ENCODE assay signal across 12 cellular contexts in the genomic region with DNA sequence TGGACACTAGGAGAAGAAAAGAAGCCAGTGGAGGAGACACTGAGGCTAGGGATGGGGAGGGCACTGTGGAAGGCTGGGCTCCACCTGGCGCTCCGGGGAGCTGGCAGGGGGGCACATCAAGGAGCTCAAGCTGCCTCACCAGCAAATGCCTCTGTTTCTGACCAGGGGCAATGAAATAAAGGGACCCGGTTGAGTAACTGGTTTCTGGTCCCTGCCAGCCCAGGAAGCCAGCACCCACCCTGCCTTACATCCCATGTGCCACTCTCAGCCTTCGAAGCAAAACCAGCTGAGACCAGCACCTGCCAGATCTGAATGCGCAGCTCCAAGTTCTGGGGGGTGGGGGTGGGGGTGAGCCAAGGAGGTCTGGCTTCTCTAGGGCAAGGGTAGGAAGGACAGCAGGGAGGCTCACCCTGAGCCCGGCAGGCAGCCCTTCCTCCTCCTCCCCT. TPM values are rescaled to one million over a fixed set of nuclear protein-coding genes. Genes with fewer than 3 reads are reported as not detected.
DNase-seq lines count a peak whose midpoint lies in the region; ATAC-seq, FAIRE-seq and TF ChIP-seq lines count a peak whose summit lies in the region.
"Had no signal": no experiment of that assay in that cellular context is flagged by ENCODE, and none has a peak within 500 bp of the region (broad histone marks: within the 10 kb centered on the region; RNA-seq: fewer than 3 reads in every experiment).

No MANE protein-coding gene starts in this region.

- DNase-seq in epithelial cell of esophagus (ENCODE audit: low read depth) (no peak), pancreas (no peak), foreskin melanocyte (no peak)
- no peak for DNase-seq in activated naive CD4-positive, alpha-beta T cell treated with anti-CD3 and anti-CD28 coated beads, Interleukin-2, amount 50 U/mL, for 72 hours (ENCODE audit: low spot score in 2 of 2)
- no peak for DNase-seq in stimulated activated CD4-positive, alpha-beta T cell treated with anti-CD3 and anti-CD28 coated beads, Interleukin-4, amount 100 ng/mL, for 4 hours

- peaks cover 43% of the 10 kb centered on the region for H3K4me1 ChIP-seq in DOHH2 (ENCODE audit: control insufficient read depth, low read length)
- peaks cover 23% of the 10 kb centered on the region for H3K4me1 ChIP-seq in OCI-LY1 (ENCODE audit: insufficient read depth, low read length, severe bottlenecking)
- no peaks in the 10 kb centered on the region for H3K4me1 ChIP-seq in pancreas

- 30 to 35% methylated on average over 5 to 6 of the region's 6 CpGs for WGBS in pancreas, 2 donors

- no peak overlapping the region for H2AFZ ChIP-seq in OCI-LY1 (ENCODE audit: low read length)

- peak overlapping the region; percentile 95 for H3K4me2 ChIP-seq in DOHH2 (ENCODE audit: low read length)
- H3K4me2 ChIP-seq in OCI-LY1 (ENCODE audit: low read length), result peak overlapping the region; percentile 69

- H3K27me3 ChIP-seq in DOHH2 (ENCODE audit: control insufficient read depth, low read length) (peaks cover 10% of the 10 kb centered on the region), OCI-LY1 (ENCODE audit: insufficient read depth, low read length) (no peaks in the 10 kb centered on the region; the same call in 1 of the 2 replicates), pancreas (no peaks in the 10 kb centered on the region)

- H3K79me2 ChIP-seq in DOHH2 (ENCODE audit: control insufficient read depth, low read length), result no peaks in the 10 kb centered on the region
- no peaks in the 10 kb centered on the region for H3K79me2 ChIP-seq in OCI-LY1 (ENCODE audit: insufficient read depth, low read length)

- TF ChIP-seq CTCF in DOHH2 (IDR thresholded peaks at IDR 0.05; ENCODE audit: low read depth, low read length, poor library complexity, severe bottlenecking), result no peak
- no peak for TF ChIP-seq CTCF in OCI-LY1 (IDR thresholded peaks at IDR 0.05; ENCODE audit: low read length)
- TF ChIP-seq CTCF in epithelial cell of esophagus (IDR thresholded peaks at IDR 0.05; ENCODE audit: insufficient read depth, low read depth, low read length, missing control alignments), result no peak
- no peak for TF ChIP-seq CTCF in pancreas (IDR thresholded peaks at IDR 0.05)

- no peak overlapping the region; the same call in 1 of the 2 replicates for H3K9ac ChIP-seq in OCI-LY1 (ENCODE audit: low read length)

- H4K20me1 ChIP-seq in DOHH2 (ENCODE audit: control insufficient read depth, insufficient read depth, low read depth, low read length) (no peaks in the 10 kb centered on the region), OCI-LY1 (ENCODE audit: insufficient read depth, low read length) (no peaks in the 10 kb centered on the region)

- ATAC-seq in pancreas (peak in 3 of 4 donors; percentile 19 to 33 (median 28)), HG02763 (IDR thresholded peaks at IDR 0.05; ENCODE audit: unreplicated experiment) (no peak)
- no peak for ATAC-seq in activated naive CD4-positive, alpha-beta T cell treated with anti-CD3 and anti-CD28 coated beads, Interleukin-2, amount 50 U/mL, for 72 hours

- H3K36me3 ChIP-seq in DOHH2 (ENCODE audit: control insufficient read depth, low read length) (no peaks in the 10 kb centered on the region), OCI-LY1 (ENCODE audit: insufficient read depth, low read length) (no peaks in the 10 kb centered on the region), pancreas (no peaks in the 10 kb centered on the region)

- intact Hi-C loops in pancreas (cut with DNase I), result no loop called here

- H3F3A ChIP-seq in DOHH2 (ENCODE audit: control insufficient read depth, insufficient read depth) (peaks cover 15% of the 10 kb centered on the region), OCI-LY1 (ENCODE audit: insufficient read depth, low read length) (0 out of 2 replicates have a peak, but pooled peaks cover 4% of the 10 kb centered on the region)

- no peaks in the 10 kb centered on the region for H3K9me3 Mint-ChIP-seq in activated naive CD4-positive, alpha-beta T cell treated with anti-CD3 and anti-CD28 coated beads, Interleukin-2, amount 50 U/mL, for 72 hours
- H3K9me3 Mint-ChIP-seq: activated naive CD8-positive, alpha-beta T cell treated with anti-CD3 and anti-CD28 coated beads, Interleukin-2, amount 50 U/mL, for 24 hours had no signal

- no peak for FAIRE-seq in pancreas (lab: Jason Lieb, UNC)

- H3K27ac Mint-ChIP-seq in activated naive CD4-positive, alpha-beta T cell treated with anti-CD3 and anti-CD28 coated beads, Interleukin-2, amount 50 U/mL, for 72 hours, result no peak overlapping the region
- H3K27ac Mint-ChIP-seq: activated naive CD8-positive, alpha-beta T cell treated with anti-CD3 and anti-CD28 coated beads, Interleukin-2, amount 50 U/mL, for 24 hours had no signal

- H3K9me2 ChIP-seq in DOHH2 (replicated peaks; ENCODE audit: control insufficient read depth, low read length) (no peaks in the 10 kb centered on the region), OCI-LY1 (ENCODE audit: low read depth, low read length) (no peaks in the 10 kb centered on the region)

- no peaks in the 10 kb centered on the region for H3K9me3 ChIP-seq in DOHH2 (ENCODE audit: control insufficient read depth, insufficient read depth, low read length)
- H3K9me3 ChIP-seq in OCI-LY1 (ENCODE audit: low read length), result no peaks in the 10 kb centered on the region
- no peaks in the 10 kb centered on the region for H3K9me3 ChIP-seq in pancreas

- H3K4me3 ChIP-seq in DOHH2 (ENCODE audit: low read length), result peak overlapping the region; percentile 70
- H3K4me3 ChIP-seq in OCI-LY1 (ENCODE audit: low read depth, low read length, poor library complexity, severe bottlenecking), result peak overlapping the region; percentile 48
- H3K4me3 ChIP-seq in epithelial cell of esophagus (ENCODE audit: low read length), result peak overlapping the region; percentile 58
- H3K4me3 ChIP-seq in pancreas, result peak overlapping the region in 2 of 4 donors; percentile 29 to 45

- no peak overlapping the region for H3K27ac ChIP-seq in DOHH2 (ENCODE audit: low read depth, low read length)
- H3K27ac ChIP-seq in OCI-LY1 (ENCODE audit: low read depth, low read length, poor library complexity, severe bottlenecking), result no peak overlapping the region
- no peak overlapping the region for H3K27ac ChIP-seq in pancreas

- H3K36me3 Mint-ChIP-seq in activated naive CD4-positive, alpha-beta T cell treated with anti-CD3 and anti-CD28 coated beads, Interleukin-2, amount 50 U/mL, for 72 hours, result peaks cover 0 to 5% of the 10 kb centered on the region in 2 donors

RNA-seq across cellular contexts. Expression of gene PAK6, which starts 0.4 kb away (rescaled TPM):
- 1 to 10 TPM; 3.2 to 5.7 (median 4.6) TPM for total RNA-seq in pancreas
- polyA plus RNA-seq in pancreas, result 1 to 10 TPM; 4.3 to 6.4 TPM
- total RNA-seq in activated naive CD4-positive, alpha-beta T cell treated with anti-CD3 and anti-CD28 coated beads, Interleukin-2, amount 50 U/mL, for 72 hours, result under 1 TPM; 0.29 to 0.30 TPM

RNA-seq across cellular contexts. Expression of gene ANKRD63, which starts 44.4 kb away (rescaled TPM):
- total RNA-seq in pancreas, result not detected
- not detected for polyA plus RNA-seq in pancreas
- total RNA-seq in activated naive CD4-positive, alpha-beta T cell treated with anti-CD3 and anti-CD28 coated beads, Interleukin-2, amount 50 U/mL, for 72 hours, result not detected
- total RNA-seq: mononuclear cell, RPMI7951, subcutaneous adipose tissue had no signal

Comparison
In these comparisons a context has a peak if more than half of its experiments do, and no peak if none do; other contexts are left out.
1. ATAC-seq: peak in pancreas (3 of 4); none in HG02763 (single experiment) and activated naive CD4-positive, alpha-beta T cell treated with anti-CD3 and anti-CD28 coated beads, Interleukin-2, amount 50 U/mL, for 72 hours (0 of 2).